Comparison of ENCODE assay signal across 27 cellular contexts in the genomic region with DNA sequence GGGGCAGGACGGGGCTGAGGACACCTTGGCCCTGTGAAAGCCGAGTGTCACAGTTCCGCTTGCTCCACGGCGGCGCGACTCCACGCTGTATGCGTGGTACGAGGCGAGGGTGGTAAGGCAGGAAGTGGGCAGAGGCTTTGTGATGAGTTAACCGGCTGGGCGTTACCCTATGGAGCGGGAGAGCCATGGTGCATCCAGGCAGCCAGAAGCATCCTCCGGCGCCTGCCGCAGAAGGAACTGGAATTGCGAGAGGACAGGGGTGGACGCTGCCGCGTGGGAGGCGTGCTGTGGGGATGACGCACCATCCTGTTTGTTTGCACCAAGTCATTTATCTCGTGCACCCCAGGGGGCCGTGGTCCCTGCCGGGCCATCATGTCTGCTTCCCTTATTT.
"Had no signal": no experiment of that assay in that cellular context is flagged by ENCODE, and none has a peak within 500 bp of the region (broad histone marks: within the 10 kb centered on the region; RNA-seq: fewer than 3 reads in every experiment).

No MANE protein-coding gene starts in this region.

- H3K4me3 Mint-ChIP-seq: activated CD4-positive, alpha-beta memory T cell treated with anti-CD3 and anti-CD28 coated beads, Interleukin-2, amount 10 ng/mL, durations not matched to agents 7 days and 5 days; activated CD4-positive, alpha-beta T cell treated with anti-CD3 and anti-CD28 coated beads, Interleukin-2, amount 10 ng/mL, durations not matched to agents 7 days and 5 days; activated naive CD4-positive, alpha-beta T cell treated with anti-CD3 and anti-CD28 coated beads, Interleukin-2, amount 10 ng/mL, durations not matched to agents 7 days and 5 days; activated T-cell treated with anti-CD3 and anti-CD28 coated beads, Interleukin-2, amount 50 U/mL, for 24 hours; stimulated activated naive B cell treated with anti-CD40 and anti-IgM and Interleukin-4, amounts not matched to agents 10 μg/mL and 1 μg/mL and 100 μg/mL, for 72 hours; T-helper 1 cell treated with Interleukin-12 subunit alpha and Interleukin-12 subunit beta and Interleukin-4 antibody, amounts not matched to agents 30 μg/mL and 1 μg/mL, for 36 hours; WTC11 had no signal

- H3K27ac Mint-ChIP-seq: activated CD4-positive, alpha-beta memory T cell treated with anti-CD3 and anti-CD28 coated beads, Interleukin-2, amount 10 ng/mL, durations not matched to agents 7 days and 5 days; activated CD4-positive, alpha-beta T cell treated with anti-CD3 and anti-CD28 coated beads, Interleukin-2, amount 10 ng/mL, durations not matched to agents 7 days and 5 days; activated naive CD4-positive, alpha-beta T cell treated with anti-CD3 and anti-CD28 coated beads, Interleukin-2, amount 10 ng/mL, durations not matched to agents 7 days and 5 days; activated T-cell treated with anti-CD3 and anti-CD28 coated beads, Interleukin-2, amount 50 U/mL, for 24 hours; T-helper 1 cell treated with Interleukin-12 subunit alpha and Interleukin-12 subunit beta and Interleukin-4 antibody, amounts not matched to agents 30 μg/mL and 1 μg/mL, for 36 hours; WTC11 had no signal

- DNase-seq: activated CD4-positive, alpha-beta memory T cell treated with anti-CD3 and anti-CD28 coated beads, Interleukin-2, amount 10 ng/mL, durations not matched to agents 7 days and 5 days; activated CD4-positive, alpha-beta T cell treated with anti-CD3 and anti-CD28 coated beads for 1 hour; activated CD4-positive, alpha-beta T cell treated with anti-CD3 and anti-CD28 coated beads, Interleukin-2, amount 10 ng/mL, durations not matched to agents 7 days and 5 days; activated CD8-positive, alpha-beta memory T cell treated with anti-CD3 and anti-CD28 coated beads, Interleukin-2, amount 50 U/mL, for 48 hours; activated gamma-delta T cell; activated naive CD4-positive, alpha-beta T cell treated with anti-CD3 and anti-CD28 coated beads, Interleukin-2, amount 10 ng/mL, durations not matched to agents 7 days and 5 days; activated T-cell treated with anti-CD3 and anti-CD28 coated beads, Interleukin-2, amount 50 U/mL, for 24 hours; amniotic stem cell; brain microvascular endothelial cell; cortex of kidney; hypothalamus; occipital lobe; stimulated activated CD4-positive, alpha-beta T cell treated with anti-CD3 and anti-CD28 coated beads, Interleukin-15, amount 100 ng/mL, for 24 hours; stimulated activated CD4-positive, alpha-beta T cell treated with anti-CD3 and anti-CD28 coated beads, Interleukin-2, amount 100 ng/mL, for 24 hours; stimulated activated naive B cell treated with anti-CD40 and anti-IgM and Interleukin-4, amounts not matched to agents 10 μg/mL and 1 μg/mL and 100 μg/mL, for 72 hours; stomach; T1000; tibial artery; upper lobe of right lung had no signal

- H3K4me1 Mint-ChIP-seq: activated CD4-positive, alpha-beta memory T cell treated with anti-CD3 and anti-CD28 coated beads, Interleukin-2, amount 10 ng/mL, durations not matched to agents 7 days and 5 days; activated CD4-positive, alpha-beta T cell treated with anti-CD3 and anti-CD28 coated beads, Interleukin-2, amount 10 ng/mL, durations not matched to agents 7 days and 5 days; activated naive CD4-positive, alpha-beta T cell treated with anti-CD3 and anti-CD28 coated beads, Interleukin-2, amount 10 ng/mL, durations not matched to agents 7 days and 5 days; stimulated activated naive B cell treated with anti-CD40 and anti-IgM and Interleukin-4, amounts not matched to agents 10 μg/mL and 1 μg/mL and 100 μg/mL, for 72 hours; WTC11 had no signal

- H3K9me3 ChIP-seq: heart left ventricle, left lung, psoas muscle, stomach, tibial artery, upper lobe of right lung had no signal

- H3K4me1 ChIP-seq: heart left ventricle, left lung, parathyroid adenoma, psoas muscle, stomach, tibial artery, upper lobe of right lung had no signal

- H3K27me3 Mint-ChIP-seq: activated CD4-positive, alpha-beta memory T cell treated with anti-CD3 and anti-CD28 coated beads, Interleukin-2, amount 10 ng/mL, durations not matched to agents 7 days and 5 days; activated CD4-positive, alpha-beta T cell treated with anti-CD3 and anti-CD28 coated beads, Interleukin-2, amount 10 ng/mL, durations not matched to agents 7 days and 5 days; activated naive CD4-positive, alpha-beta T cell treated with anti-CD3 and anti-CD28 coated beads, Interleukin-2, amount 10 ng/mL, durations not matched to agents 7 days and 5 days had no signal

- H3K36me3 ChIP-seq: brain microvascular endothelial cell, heart left ventricle, left lung, stomach, tibial artery, upper lobe of right lung had no signal

- H3K27ac ChIP-seq: brain microvascular endothelial cell, heart left ventricle, left lung, parathyroid adenoma, psoas muscle, stomach, tibial artery, upper lobe of right lung had no signal

- H3K9me3 Mint-ChIP-seq: activated CD4-positive, alpha-beta T cell treated with anti-CD3 and anti-CD28 coated beads, Interleukin-2, amount 10 ng/mL, durations not matched to agents 7 days and 5 days; activated naive CD4-positive, alpha-beta T cell treated with anti-CD3 and anti-CD28 coated beads, Interleukin-2, amount 10 ng/mL, durations not matched to agents 7 days and 5 days; activated T-cell treated with anti-CD3 and anti-CD28 coated beads, Interleukin-2, amount 50 U/mL, for 24 hours; T-helper 1 cell treated with Interleukin-12 subunit alpha and Interleukin-12 subunit beta and Interleukin-4 antibody, amounts not matched to agents 30 μg/mL and 1 μg/mL, for 36 hours had no signal

- H3K27me3 ChIP-seq: brain microvascular endothelial cell had no signal

- H3K36me3 Mint-ChIP-seq: activated naive CD4-positive, alpha-beta T cell treated with anti-CD3 and anti-CD28 coated beads, Interleukin-2, amount 10 ng/mL, durations not matched to agents 7 days and 5 days; stimulated activated naive B cell treated with anti-CD40 and anti-IgM and Interleukin-4, amounts not matched to agents 10 μg/mL and 1 μg/mL and 100 μg/mL, for 72 hours; WTC11 had no signal

- ATAC-seq: left lung; psoas muscle; stimulated activated naive B cell treated with anti-CD40 and anti-IgM and Interleukin-4, amounts not matched to agents 10 μg/mL and 1 μg/mL and 100 μg/mL, for 72 hours; upper lobe of right lung; WTC11 had no signal

- H3K4me3 ChIP-seq: heart left ventricle, left lung, lung, psoas muscle, smooth muscle cell, stomach, tibial artery, upper lobe of right lung had no signal
